9 cellular contexts compared by ENCODE assay signal in the genomic region with DNA sequence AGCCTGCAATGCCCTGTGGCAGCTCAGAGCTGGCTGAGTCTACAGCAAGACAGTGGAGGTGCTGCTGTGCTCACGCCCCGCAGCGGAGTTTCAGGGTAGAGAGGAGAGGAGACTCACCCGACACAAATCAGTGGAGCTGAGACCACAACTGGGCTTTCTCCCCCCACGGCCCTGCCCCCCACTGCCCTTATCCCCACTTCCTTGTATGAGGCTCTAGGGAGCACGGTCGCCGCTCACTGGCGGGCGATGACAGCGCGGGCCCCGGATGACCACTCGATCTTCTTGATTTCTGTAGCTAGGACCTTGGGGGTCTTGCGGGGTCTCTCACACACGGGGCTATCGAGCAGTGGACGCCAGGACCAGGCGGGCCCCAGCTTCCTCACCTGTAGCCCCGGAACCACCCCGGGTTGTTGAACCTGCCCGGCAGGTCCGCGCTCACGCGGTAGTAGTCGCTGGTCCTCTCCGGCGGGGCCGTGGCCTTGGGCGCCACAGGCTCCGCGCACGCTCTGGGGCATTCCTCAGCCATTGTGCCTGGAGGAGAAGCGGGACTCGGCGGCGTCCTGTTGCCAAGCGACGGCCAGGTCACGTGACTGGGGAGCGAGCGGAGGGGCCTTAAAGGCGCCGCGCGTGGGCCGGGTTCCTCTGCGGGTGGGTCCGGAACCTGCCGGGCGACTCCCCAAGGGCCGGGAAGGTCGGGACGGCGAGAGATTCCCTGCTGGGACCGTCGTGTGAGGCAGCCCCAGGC. TPM values are rescaled to one million over a fixed set of nuclear protein-coding genes. Genes with fewer than 3 reads are reported as not detected.
DNase-seq lines count a peak whose midpoint lies in the region; ATAC-seq and TF ChIP-seq lines count a peak whose summit lies in the region.
"Had no signal": no experiment of that assay in that cellular context is flagged by ENCODE, and none has a peak within 500 bp of the region (broad histone marks: within the 10 kb centered on the region; RNA-seq: fewer than 3 reads in every experiment).

No MANE protein-coding gene starts in this region.

- H3K27ac ChIP-seq in adrenal gland = peak overlapping the region in 4 of 5 donors; percentile 54 to 87 (median 72)
- H3K27ac ChIP-seq in heart right ventricle = peak overlapping the region in 9 of 10 donors; percentile 73 to 92 (median 83)
- peak overlapping the region; percentile 76 to 81 for H3K27ac ChIP-seq in tibial artery

- ATAC-seq in T-cell (replicated peaks in 1 of 4) (peak; percentile 46 to 77 (median 62)), heart right ventricle (peak; percentile 82 to 95 (median 92))

- CTCF ChIA-PET in T-cell (lab: Charles Lee) = interaction anchor here in 1 of 2 donors (0.6 kb wide), 1 partner anchor 1043 kb away, joined by 3 read pairs; no protein-coding TSS in a partner anchor

- H3K4me3 ChIP-seq in adrenal gland (peak overlapping the region in 3 of 4 donors; percentile 87 to 91 (median 89)), heart right ventricle (peak overlapping the region; percentile 83 to 99 (median 94)), tibial artery (peak overlapping the region; percentile 76 to 92)

- H3K27me3 Mint-ChIP-seq in T-cell = peaks cover 5% of the 10 kb centered on the region in 2 donors

- WGBS in adrenal gland, 4 donors = 0 to 1% (median 0%) methylated on average over 7 to 58 of the region's 58 CpGs; no CpG with 5 or more reads in 1 of the 4 donors
- WGBS in heart right ventricle, 2 donors = 1 to 2% methylated on average over 58 of the region's 58 CpGs

- no peak overlapping the region for H3K27ac Mint-ChIP-seq in T-cell

- peak overlapping the region; percentile 86 to 92 (median 89) for H3K4me3 Mint-ChIP-seq in T-cell

- peaks cover 0 to 26% of the 10 kb centered on the region in 2 donors for H3K36me3 ChIP-seq in adrenal gland (replicated peaks in 1 of 2)
- peaks cover 0 to 28% (median 10%) of the 10 kb centered on the region in 9 donors for H3K36me3 ChIP-seq in heart right ventricle
- H3K36me3 ChIP-seq in tibial artery = peaks cover 13 to 28% (median 19%) of the 10 kb centered on the region in 3 donors

- H3K9me3 ChIP-seq in adrenal gland (replicated peaks in 1 of 3) (no peaks in the 10 kb centered on the region), heart right ventricle (no peaks in the 10 kb centered on the region), tibial artery (no peaks in the 10 kb centered on the region)

- H3K27me3 ChIP-seq in adrenal gland = no peaks in the 10 kb centered on the region
- H3K27me3 ChIP-seq in heart right ventricle = no peaks in the 10 kb centered on the region
- no peaks in the 10 kb centered on the region for H3K27me3 ChIP-seq in tibial artery

- H3K9me3 Mint-ChIP-seq in T-cell = no peaks in the 10 kb centered on the region

- peak in 1 of 2 donors; percentile 41 for TF ChIP-seq POLR2A in adrenal gland (IDR thresholded peaks at IDR 0.05)

- intact Hi-C loops in adrenal gland (cut with DNase I) = no loop called here
- intact Hi-C loops in heart right ventricle (cut with DNase I) = no loop called here
- intact Hi-C loops in tibial artery (cut with DNase I; ENCODE audit: low total_unique reads) = no loop called here

- H3K4me1 ChIP-seq in adrenal gland (replicated peaks in 1 of 2) = peaks cover 18% of the 10 kb centered on the region in 2 donors
- peaks cover 11 to 30% (median 24%) of the 10 kb centered on the region in 9 donors for H3K4me1 ChIP-seq in heart right ventricle
- peaks cover 3 to 35% (median 20%) of the 10 kb centered on the region in 4 donors for H3K4me1 ChIP-seq in tibial artery

- peaks cover 16% of the 10 kb centered on the region for H3K36me3 Mint-ChIP-seq in T-cell

- peaks cover 21 to 32% (median 28%) of the 10 kb centered on the region in 3 donors for H3K4me1 Mint-ChIP-seq in T-cell

- TF ChIP-seq CTCF in adrenal gland (IDR thresholded peaks at IDR 0.05) (no peak), heart right ventricle (IDR thresholded peaks at IDR 0.05) (no peak), tibial artery (IDR thresholded peaks at IDR 0.05) (no peak)

- DNase-seq in COLO829 (ENCODE audit: low spot score) (peak; percentile 85), H4 (ENCODE audit: low spot score) (peak; percentile 79), NCI-H1105 (lab: John Stamatoyannopoulos, UW) (peak; percentile 79), T-cell (peak; percentile 61 to 92 (median 82)), adrenal gland (peak; percentile 97 to 99 (median 98)), heart right ventricle (peak; percentile 96 to 98), pons (ENCODE audit: low spot score) (peak; percentile 87), tibial artery (peak; percentile 93 to 97)

- POLR2A ChIA-PET in T-cell (lab: Charles Lee) = no interaction called here

RNA-seq across cellular contexts. Expression of gene MRPS2, which starts 1.0 kb away (rescaled TPM):
- 30.3 and 34.6 TPM in 2 replicates for total RNA-seq in H4 (2014; rRNA removed; shearing (Covaris generic))
- total RNA-seq in T-cell (10 to 100 TPM; 17.7 to 36.6 (median 32.8) TPM), adrenal gland (10 to 100 TPM; 43.7 to 84.1 (median 64.7) TPM), heart right ventricle (10 to 100 TPM; 37.5 to 52.0 (median 47.8) TPM)
- polyA plus RNA-seq in adrenal gland (10 to 100 TPM; 31.8 to 62.0 (median 52.0) TPM), heart right ventricle (10 to 100 TPM; 28.6 to 82.9 TPM)

RNA-seq across cellular contexts. Expression of gene PPP1R26, which starts 19.9 kb away (rescaled TPM):
- total RNA-seq in H4 (2014; rRNA removed; shearing (Covaris generic)) = 9.2 and 10.3 TPM in 2 replicates
- total RNA-seq in T-cell (1 to 10 TPM in 3 of 5 donors, under 1 TPM in 2; 0.35 to 2.0 (median 1.7) TPM), adrenal gland (10 to 100 TPM; 12.2 to 34.8 (median 19.1) TPM), heart right ventricle (10 to 100 TPM; 17.8 to 26.7 (median 20.8) TPM)
- polyA plus RNA-seq in adrenal gland (10 to 100 TPM in 2 of 3 donors, 1 to 10 TPM in 1; 3.3 to 20.7 (median 11.5) TPM), heart right ventricle (1 to 10 TPM; 7.5 to 8.9 TPM)

RNA-seq across cellular contexts. Expression of gene LCN1, which starts 21.7 kb away (rescaled TPM):
- total RNA-seq in H4 (2014; rRNA removed; shearing (Covaris generic)) = not detected in 2 replicates
- total RNA-seq in T-cell (not detected), adrenal gland (not detected), heart right ventricle (under 1 TPM in 2 of 10 donors, not detected in 8; 0.32 to 0.76 TPM)
- polyA plus RNA-seq in adrenal gland (not detected), heart right ventricle (under 1 TPM in 1 of 2 donors, not detected in 1; 0.13 TPM)
- polyA plus RNA-seq: adipose tissue had no signal

RNA-seq across cellular contexts. Expression of gene OBP2A, which starts 46.4 kb away (rescaled TPM):
- total RNA-seq in H4 (2014; rRNA removed; shearing (Covaris generic)) = not detected in 2 replicates
- total RNA-seq in T-cell = not detected
- not detected for total RNA-seq in adrenal gland
- not detected for polyA plus RNA-seq in adrenal gland
- not detected for total RNA-seq in heart right ventricle
- not detected for polyA plus RNA-seq in heart right ventricle
- polyA plus RNA-seq: adipose tissue had no signal

Comparison
In these comparisons a context has a peak if more than half of its experiments do, and no peak if none do; other contexts are left out.
1. Peak in every context shown above with its lines: DNase-seq, ATAC-seq, H3K4me3 ChIP-seq and H3K27ac ChIP-seq.